30 cellular contexts compared by ENCODE assay signal in the genomic region with DNA sequence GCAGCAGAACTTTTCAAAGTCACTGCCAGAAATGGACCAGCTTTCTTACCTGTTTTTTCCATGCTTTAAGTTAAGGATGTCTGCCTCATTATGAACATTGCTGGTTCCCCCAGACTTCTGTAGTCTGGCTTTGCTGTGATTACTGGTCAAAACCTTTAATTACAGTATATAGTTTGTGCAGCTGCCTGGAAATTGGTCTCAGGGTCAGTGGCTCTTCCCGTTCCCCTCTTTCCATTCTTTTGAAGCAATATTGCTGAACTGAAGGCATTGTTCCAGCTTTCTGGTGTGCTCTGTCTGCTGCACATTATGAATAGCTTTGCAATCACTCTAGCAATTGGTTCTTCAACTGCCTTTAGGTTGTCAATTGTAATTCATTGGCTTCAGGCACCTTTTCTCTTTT.
"Had no signal": no experiment of that assay in that cellular context is flagged by ENCODE, and none has a peak within 500 bp of the region (broad histone marks: within the 10 kb centered on the region; RNA-seq: fewer than 3 reads in every experiment).

No MANE protein-coding gene starts in this region.

- H3K9me3 ChIP-seq: colonic mucosa, esophagus muscularis mucosa, gastroesophageal sphincter, pancreas, psoas muscle, thyroid gland, upper lobe of right lung had no signal

- H3K27ac Mint-ChIP-seq: activated naive CD4-positive, alpha-beta T cell treated with anti-CD3 and anti-CD28 coated beads for 36 hours; activated naive CD8-positive, alpha-beta T cell treated with anti-CD3 and anti-CD28 coated beads, Interleukin-2, amount 10 ng/mL, durations not matched to agents 7 days and 5 days; activated T-cell treated with anti-CD3 and anti-CD28 coated beads, Interleukin-2, amount 50 U/mL, for 72 hours; effector memory CD8-positive, alpha-beta T cell; natural killer cell; stimulated activated naive CD8-positive, alpha-beta T cell treated with anti-CD3 and anti-CD28 coated beads, Interleukin-15, Interleukin-2, amounts not matched to agents 100 ng/mL and 50 ng/mL, for 24 hours; T-helper 2 cell treated with Interferon-gamma antibody and Interleukin-4, amounts not matched to agents 5 μg/mL and 100 μg/mL, for 36 hours had no signal

- H3K27ac ChIP-seq: colonic mucosa, dorsolateral prefrontal cortex, esophagus muscularis mucosa, gastroesophageal sphincter, pancreas, psoas muscle, thyroid gland, upper lobe of right lung, WERI-Rb-1 had no signal

- H3K4me3 ChIP-seq: colonic mucosa, dorsolateral prefrontal cortex, esophagus muscularis mucosa, gastroesophageal sphincter, pancreas, psoas muscle, thyroid gland, upper lobe of right lung had no signal

- H3K4me1 Mint-ChIP-seq: activated naive CD8-positive, alpha-beta T cell treated with anti-CD3 and anti-CD28 coated beads, Interleukin-2, amount 10 ng/mL, durations not matched to agents 7 days and 5 days had no signal

- H3K36me3 ChIP-seq: colonic mucosa, esophagus muscularis mucosa, pancreas, thyroid gland, upper lobe of right lung, WERI-Rb-1 had no signal

- ATAC-seq: activated T-cell treated with anti-CD3 and anti-CD28 coated beads, Interleukin-2, amount 50 U/mL, for 72 hours; effector memory CD8-positive, alpha-beta T cell; gastroesophageal sphincter; natural killer cell; pancreas; psoas muscle; right cardiac atrium; upper lobe of right lung had no signal

- H3K9me3 Mint-ChIP-seq: activated naive CD4-positive, alpha-beta T cell treated with anti-CD3 and anti-CD28 coated beads for 36 hours; activated naive CD8-positive, alpha-beta T cell treated with anti-CD3 and anti-CD28 coated beads, Interleukin-2, amount 10 ng/mL, durations not matched to agents 7 days and 5 days; activated T-cell treated with anti-CD3 and anti-CD28 coated beads, Interleukin-2, amount 50 U/mL, for 72 hours; effector memory CD8-positive, alpha-beta T cell; natural killer cell; stimulated activated naive CD8-positive, alpha-beta T cell treated with anti-CD3 and anti-CD28 coated beads, Interleukin-15, Interleukin-2, amounts not matched to agents 100 ng/mL and 50 ng/mL, for 24 hours; T-helper 2 cell treated with Interferon-gamma antibody and Interleukin-4, amounts not matched to agents 5 μg/mL and 100 μg/mL, for 36 hours had no signal

- H3K27me3 ChIP-seq: colonic mucosa, dorsolateral prefrontal cortex, esophagus muscularis mucosa, gastroesophageal sphincter, pancreas, thyroid gland, upper lobe of right lung had no signal

- H3K36me3 Mint-ChIP-seq: natural killer cell had no signal

- H3K27me3 Mint-ChIP-seq: activated naive CD8-positive, alpha-beta T cell treated with anti-CD3 and anti-CD28 coated beads, Interleukin-2, amount 10 ng/mL, durations not matched to agents 7 days and 5 days; effector memory CD8-positive, alpha-beta T cell; stimulated activated naive CD8-positive, alpha-beta T cell treated with anti-CD3 and anti-CD28 coated beads, Interleukin-15, Interleukin-2, amounts not matched to agents 100 ng/mL and 50 ng/mL, for 24 hours had no signal

- FAIRE-seq: bronchial epithelial cell, islet of Langerhans, TTC549 had no signal

- H3K4me3 Mint-ChIP-seq: activated naive CD4-positive, alpha-beta T cell treated with anti-CD3 and anti-CD28 coated beads for 36 hours; activated naive CD8-positive, alpha-beta T cell treated with anti-CD3 and anti-CD28 coated beads, Interleukin-2, amount 10 ng/mL, durations not matched to agents 7 days and 5 days; activated T-cell treated with anti-CD3 and anti-CD28 coated beads, Interleukin-2, amount 50 U/mL, for 72 hours; effector memory CD8-positive, alpha-beta T cell; natural killer cell; stimulated activated naive CD8-positive, alpha-beta T cell treated with anti-CD3 and anti-CD28 coated beads, Interleukin-15, Interleukin-2, amounts not matched to agents 100 ng/mL and 50 ng/mL, for 24 hours; T-helper 2 cell treated with Interferon-gamma antibody and Interleukin-4, amounts not matched to agents 5 μg/mL and 100 μg/mL, for 36 hours had no signal

- DNase-seq: activated CD8-positive, alpha-beta memory T cell treated with anti-CD3 and anti-CD28 coated beads for 24 hours; activated CD8-positive, alpha-beta memory T cell treated with anti-CD3 and anti-CD28 coated beads, Interleukin-2, amount 50 U/mL, for 4 hours; activated effector memory CD4-positive, alpha-beta T cell treated with Interleukin-2 at 50 U/mL for 16 hours; activated naive CD4-positive, alpha-beta T cell treated with anti-CD3 and anti-CD28 coated beads for 36 hours; activated naive CD8-positive, alpha-beta T cell treated with anti-CD3 and anti-CD28 coated beads, Interleukin-2, amount 10 ng/mL, durations not matched to agents 7 days and 5 days; activated T-cell treated with anti-CD3 and anti-CD28 coated beads, Interleukin-2, amount 50 U/mL, for 72 hours; amygdala; colonic mucosa; dorsolateral prefrontal cortex; effector memory CD8-positive, alpha-beta T cell; head of caudate nucleus; hypothalamus; midbrain; natural killer cell; pancreas; psoas muscle; right cardiac atrium; stimulated activated CD4-positive, alpha-beta T cell treated with anti-CD3 and anti-CD28 coated beads, Interleukin-12 subunit alpha, Interleukin-12 subunit beta, amount 100 ng/mL, for 4 hours; stimulated activated CD4-positive, alpha-beta T cell treated with anti-CD3 and anti-CD28 coated beads, Interleukin-4, amount 100 ng/mL, for 4 hours; substantia nigra; thyroid gland; upper lobe of right lung; WERI-Rb-1 had no signal

- H3K4me1 ChIP-seq: colonic mucosa, esophagus muscularis mucosa, gastroesophageal sphincter, pancreas, psoas muscle, thyroid gland, upper lobe of right lung had no signal
